ENCODE assay signal across 8 cellular contexts in genomic region chr6:2733324-2733723, GRCh38. TPM values are rescaled to one million over a fixed set of nuclear protein-coding genes. Genes with fewer than 3 reads are reported as not detected.
DNase-seq lines count a peak whose midpoint lies in the region; ATAC-seq lines count a peak whose summit lies in the region.

No MANE protein-coding gene starts in this region.

- no peaks in the 10 kb centered on the region for H3K9me3 Mint-ChIP-seq in activated CD4-positive, alpha-beta memory T cell treated with anti-CD3 and anti-CD28 coated beads, Interleukin-2, amount 10 ng/mL, durations not matched to agents 7 days and 5 days

- CTCF ChIA-PET in activated CD4-positive, alpha-beta memory T cell treated with anti-CD3 and anti-CD28 coated beads, Interleukin-2, amount 10 ng/mL, durations not matched to agents 7 days and 5 days (lab: Charles Lee): interaction anchor here (2.1 kb wide), 1 partner anchor 17 kb away, joined by 13 read pairs; the partner anchor contains the start of gene MYLK4

- DNase-seq in CD1c-positive myeloid dendritic cell (ENCODE audit: extremely low spot score): peak; percentile 96
- DNase-seq in activated CD4-positive, alpha-beta memory T cell treated with anti-CD3 and anti-CD28 coated beads, Interleukin-2, amount 10 ng/mL, durations not matched to agents 7 days and 5 days: peak; percentile 59
- DNase-seq in medulla oblongata (ENCODE audit: extremely low spot score): peak; percentile 85
- no peak for DNase-seq in NCI-H187 treated with DMSO at 0.1 percent for 48 hours (lab: John Stamatoyannopoulos, UW)
- no peak for DNase-seq in NCI-H1436 treated with DMSO at 0.1 percent for 48 hours (lab: John Stamatoyannopoulos, UW)
- DNase-seq in effector CD8-positive, alpha-beta T cell (lab: John Stamatoyannopoulos, UW): no peak

- POLR2A ChIA-PET in activated CD4-positive, alpha-beta memory T cell treated with anti-CD3 and anti-CD28 coated beads, Interleukin-2, amount 10 ng/mL, durations not matched to agents 7 days and 5 days (lab: Charles Lee): no interaction called here

- peaks cover 6% of the 10 kb centered on the region for H3K4me1 Mint-ChIP-seq in activated CD4-positive, alpha-beta memory T cell treated with anti-CD3 and anti-CD28 coated beads, Interleukin-2, amount 10 ng/mL, durations not matched to agents 7 days and 5 days

- H3K27me3 Mint-ChIP-seq in activated CD4-positive, alpha-beta memory T cell treated with anti-CD3 and anti-CD28 coated beads, Interleukin-2, amount 10 ng/mL, durations not matched to agents 7 days and 5 days: peaks cover 5% of the 10 kb centered on the region

- no peak overlapping the region for H3K27ac Mint-ChIP-seq in activated CD4-positive, alpha-beta memory T cell treated with anti-CD3 and anti-CD28 coated beads, Interleukin-2, amount 10 ng/mL, durations not matched to agents 7 days and 5 days

- ATAC-seq in GM19452 (IDR thresholded peaks at IDR 0.05; ENCODE audit: unreplicated experiment) (peak; percentile 95), HG03469 (IDR thresholded peaks at IDR 0.05; ENCODE audit: unreplicated experiment) (peak; percentile 82)

- H3K4me3 Mint-ChIP-seq in activated CD4-positive, alpha-beta memory T cell treated with anti-CD3 and anti-CD28 coated beads, Interleukin-2, amount 10 ng/mL, durations not matched to agents 7 days and 5 days: no peak overlapping the region

- H3K36me3 Mint-ChIP-seq in activated CD4-positive, alpha-beta memory T cell treated with anti-CD3 and anti-CD28 coated beads, Interleukin-2, amount 10 ng/mL, durations not matched to agents 7 days and 5 days (ENCODE audit: low read depth): no peaks in the 10 kb centered on the region

RNA-seq across cellular contexts. Expression of gene MYLK4, which starts 17.4 kb away (rescaled TPM):
- under 1 TPM; 0.15 to 0.28 TPM for total RNA-seq in activated CD4-positive, alpha-beta memory T cell treated with anti-CD3 and anti-CD28 coated beads, Interleukin-2, amount 10 ng/mL, durations not matched to agents 7 days and 5 days

RNA-seq across cellular contexts. Expression of gene WRNIP1, which starts 31.9 kb away (rescaled TPM):
- 10 to 100 TPM; 39.6 to 42.1 TPM for total RNA-seq in activated CD4-positive, alpha-beta memory T cell treated with anti-CD3 and anti-CD28 coated beads, Interleukin-2, amount 10 ng/mL, durations not matched to agents 7 days and 5 days

Comparison
In these comparisons a context has a peak if more than half of its experiments do, and no peak if none do; other contexts are left out.
1. DNase-seq: peak in CD1c-positive myeloid dendritic cell (single experiment), activated CD4-positive, alpha-beta memory T cell treated with anti-CD3 and anti-CD28 coated beads, Interleukin-2, amount 10 ng/mL, durations not matched to agents 7 days and 5 days (single experiment) and medulla oblongata (single experiment); none in NCI-H187 treated with DMSO at 0.1 percent for 48 hours (single experiment), NCI-H1436 treated with DMSO at 0.1 percent for 48 hours (single experiment) and effector CD8-positive, alpha-beta T cell (single experiment).